Comparison of ENCODE assay signal across 18 cellular contexts in the genomic region with DNA sequence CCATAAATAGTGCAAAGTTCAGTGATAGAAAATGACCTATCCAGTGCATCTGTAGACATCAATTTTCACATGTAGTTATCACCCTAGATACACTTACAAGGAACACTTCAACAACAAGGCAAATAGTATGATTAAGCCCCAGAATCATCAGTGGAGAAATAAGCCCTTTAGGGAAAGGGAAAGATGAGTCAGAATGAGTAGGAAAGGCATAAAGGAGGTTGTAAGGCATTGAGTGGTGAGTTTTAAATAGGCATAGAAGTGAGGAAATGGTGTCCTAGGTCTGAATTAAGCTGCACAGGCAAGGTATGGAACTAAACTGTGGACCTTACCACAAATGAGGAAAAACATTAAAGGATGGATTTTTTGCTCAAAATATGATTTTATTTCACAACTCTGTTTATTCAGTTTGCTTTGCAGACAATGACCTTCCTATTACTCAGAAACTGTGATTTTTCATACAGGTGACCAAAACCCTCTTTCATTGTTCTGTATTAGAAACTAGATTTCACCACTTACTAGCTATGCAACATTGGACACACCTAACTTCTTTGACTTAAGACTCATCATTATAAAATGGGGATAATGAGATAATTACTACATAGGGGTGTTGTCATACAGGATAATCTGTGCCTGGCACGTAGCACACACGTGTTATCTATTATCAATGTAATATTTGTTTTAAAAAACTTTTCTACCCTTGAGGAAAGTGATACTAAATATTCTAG. TPM values are rescaled to one million over a fixed set of nuclear protein-coding genes. Genes with fewer than 3 reads are reported as not detected.
DNase-seq lines count a peak whose midpoint lies in the region; ATAC-seq and TF ChIP-seq lines count a peak whose summit lies in the region.
"Had no signal": no experiment of that assay in that cellular context is flagged by ENCODE, and none has a peak within 500 bp of the region (broad histone marks: within the 10 kb centered on the region; RNA-seq: fewer than 3 reads in every experiment).

No MANE protein-coding gene starts in this region.

- ATAC-seq in GM21367 (IDR thresholded peaks at IDR 0.05; ENCODE audit: unreplicated experiment), result no peak
- ATAC-seq in HG03565 (IDR thresholded peaks at IDR 0.05; ENCODE audit: unreplicated experiment), result no peak
- no peak for ATAC-seq in GM18861 (IDR thresholded peaks at IDR 0.05; ENCODE audit: unreplicated experiment)
- ATAC-seq: CD8-positive, alpha-beta T cell; GM12878 had no signal

- no peak overlapping the region for H3K4me3 ChIP-seq in astrocyte of the spinal cord (ENCODE audit: low read depth, low read length)
- H3K4me3 ChIP-seq: GM12878, heart right ventricle, vagina had no signal

- DNase-seq in AG08396 (ENCODE audit: low spot score), result peak; percentile 39
- DNase-seq in HT1080 (ENCODE audit: low read depth), result peak; percentile 86
- DNase-seq in astrocyte of the spinal cord (ENCODE audit: low read depth, low spot score), result peak; percentile 55
- DNase-seq in foreskin melanocyte, result peak; percentile 37
- no peak for DNase-seq in SHP77 (lab: John Stamatoyannopoulos, UW)
- DNase-seq: activated CD4-positive, alpha-beta T cell treated with anti-CD3 and anti-CD28 coated beads, Interleukin-2, amount 10 ng/mL, durations not matched to agents 7 days and 5 days; CD8-positive, alpha-beta T cell; H7; heart right ventricle; kidney; NCI-H1694; NCI-H524 had no signal

- no peak for TF ChIP-seq CTCF in astrocyte of the spinal cord (IDR thresholded peaks at IDR 0.05; ENCODE audit: low read depth, low read length)

- in situ Hi-C loops in astrocyte of the spinal cord (cut with HindIII; ENCODE audit: low sequenced_read_pairs), result no loop called here

RNA-seq across cellular contexts. Expression of a gene that starts 57.0 kb away (rescaled TPM):
- total RNA-seq in HT1080 (2014; rRNA removed; shearing (Covaris generic)), result 5.4 and 5.7 TPM in 2 replicates
- 10.9 and 12.7 TPM in 2 replicates for polyA plus RNA-seq in HT1080 (2015; cell fraction: cytosol; rRNA removed)
- 20.7 and 21.7 TPM in 2 replicates for polyA plus RNA-seq in HT1080 (2015; cell fraction: nucleus; rRNA removed)
- total RNA-seq: HT-29 had no signal

Comparison
In these comparisons a context has a peak if more than half of its experiments do, and no peak if none do; other contexts are left out.
1. DNase-seq: peak in AG08396 (single experiment), HT1080 (single experiment), astrocyte of the spinal cord (single experiment) and foreskin melanocyte (single experiment); none in SHP77 (0 of 2).